Comparison of ENCODE assay signal across 8 cellular contexts in genomic region chr5:140114341-140115185, GRCh38. TPM values are rescaled to one million over a fixed set of nuclear protein-coding genes. Genes with fewer than 3 reads are reported as not detected.
DNase-seq lines count a peak whose midpoint lies in the region; ATAC-seq and TF ChIP-seq lines count a peak whose summit lies in the region.

No MANE protein-coding gene starts in this region.

- CTCF ChIA-PET in T-cell (lab: Charles Lee) = interaction anchor here (0.6 to 1.3 kb wide), 5 partner anchors 9 to 817 kb away, joined by 3 to 6 read pairs (median 4); no protein-coding TSS in a partner anchor

- TF ChIP-seq CTCF in astrocyte of the spinal cord (IDR thresholded peaks at IDR 0.05; ENCODE audit: low read depth, low read length) = no peak

- H3K9me3 Mint-ChIP-seq in T-cell = no peaks in the 10 kb centered on the region

- peaks cover 66 to 74% (median 71%) of the 10 kb centered on the region in 3 donors for H3K4me1 Mint-ChIP-seq in T-cell

- peaks cover 3 to 4% of the 10 kb centered on the region in 2 donors for H3K27me3 Mint-ChIP-seq in T-cell

- in situ Hi-C loops in astrocyte of the spinal cord (cut with HindIII; ENCODE audit: low sequenced_read_pairs) = no loop called here

- no CpG with 5 or more reads among the region's 65 CpGs for WGBS in iPS DF 6.9 (ENCODE audit: insufficient coverage, insufficient read length)

- peaks cover 27% of the 10 kb centered on the region for H3K27me3 ChIP-seq in iPS DF 6.9 (ENCODE audit: control insufficient read depth, insufficient read depth, low read length)

- ATAC-seq in GM21381 (IDR thresholded peaks at IDR 0.05; ENCODE audit: unreplicated experiment) (peak; percentile 34), T-cell (replicated peaks in 1 of 4) (peak; percentile 12 to 19 (median 16)), sciatic nerve (peak; percentile 73)

- POLR2A ChIA-PET in T-cell (lab: Charles Lee) = interaction anchor here (0.5 to 0.9 kb wide), 4 partner anchors 9 to 1536 kb away, joined by 3 to 5 read pairs (median 4); no protein-coding TSS in a partner anchor

- H3K27ac ChIP-seq in iPS DF 6.9 (ENCODE audit: low read length) = no peak overlapping the region

- intact Hi-C loops in sciatic nerve (cut with DNase I) = loop anchor here (1.0 kb wide), 1 partner anchor 10 kb away; no protein-coding TSS in a partner anchor

- 0 out of 2 replicates have a peak, but pooled peaks cover 3% of the 10 kb centered on the region for H3K4me1 ChIP-seq in iPS DF 6.9 (ENCODE audit: control insufficient read depth, insufficient read depth, low read length)

- peak overlapping the region; percentile 88 to 93 for H3K27ac Mint-ChIP-seq in T-cell

- H3K4me3 ChIP-seq in astrocyte of the spinal cord (ENCODE audit: low read depth, low read length) = peak overlapping the region; percentile 61
- H3K4me3 ChIP-seq in iPS DF 6.9 (ENCODE audit: low read length) = peak overlapping the region; percentile 38; the same call in 1 of the 2 replicates

- H3K9me3 ChIP-seq in iPS DF 6.9 (ENCODE audit: control insufficient read depth, insufficient read depth, low read length) = no peaks in the 10 kb centered on the region

- peak overlapping the region; percentile 90 to 93 (median 90) for H3K4me3 Mint-ChIP-seq in T-cell

- no peaks in the 10 kb centered on the region for H3K36me3 ChIP-seq in iPS DF 6.9 (ENCODE audit: control insufficient read depth, insufficient read depth, low read length)

- peak; percentile 49 for DNase-seq in DMS114 treated with DMSO at 0.1 percent for 48 hours (lab: John Stamatoyannopoulos, UW; ENCODE audit: unreplicated experiment)
- DNase-seq in HUDEP-2 (lab: John Stamatoyannopoulos, UW; ENCODE audit: unreplicated experiment in 76 of 76) = peak in 49 of 76 experiments; percentile 10 to 84 (median 46)
- DNase-seq in T-cell = peak in 30 of 34 experiments; percentile 3 to 47 (median 23)
- DNase-seq in astrocyte of the spinal cord (ENCODE audit: low read depth, low spot score) = peak; percentile 66
- DNase-seq in iPS DF 6.9 (ENCODE audit: low read depth, low spot score) = no peak
- peak; percentile 79 for DNase-seq in sciatic nerve (ENCODE audit: low spot score)
- no peak for DNase-seq in NCI-H187 treated with DMSO at 0.1 percent for 48 hours (lab: John Stamatoyannopoulos, UW)

- no peaks in the 10 kb centered on the region for H3K36me3 Mint-ChIP-seq in T-cell

RNA-seq across cellular contexts. Expression of gene PURA, which starts 0.7 kb away (rescaled TPM):
- total RNA-seq in T-cell (10 to 100 TPM; 10.8 to 28.1 (median 25.3) TPM), sciatic nerve (61.0 TPM)

RNA-seq across cellular contexts. Expression of gene IGIP, which starts 11.2 kb away (rescaled TPM):
- total RNA-seq in T-cell (10 to 100 TPM in 2 of 5 donors, 1 to 10 TPM in 3; 4.7 to 11.3 (median 9.7) TPM), sciatic nerve (34.7 TPM)

Comparison
In these comparisons a context has a peak if more than half of its experiments do, and no peak if none do; other contexts are left out.
1. DNase-seq: peak in DMS114 treated with DMSO at 0.1 percent for 48 hours (single experiment), HUDEP-2 (49 of 76), T-cell (30 of 34), astrocyte of the spinal cord (single experiment) and sciatic nerve (single experiment); none in iPS DF 6.9 (single experiment) and NCI-H187 treated with DMSO at 0.1 percent for 48 hours (single experiment).
2. ATAC-seq: peak in every context shown above with its lines; median percentile 73 in sciatic nerve; 34 in GM21381; 16 in T-cell.